In the genomic region with DNA sequence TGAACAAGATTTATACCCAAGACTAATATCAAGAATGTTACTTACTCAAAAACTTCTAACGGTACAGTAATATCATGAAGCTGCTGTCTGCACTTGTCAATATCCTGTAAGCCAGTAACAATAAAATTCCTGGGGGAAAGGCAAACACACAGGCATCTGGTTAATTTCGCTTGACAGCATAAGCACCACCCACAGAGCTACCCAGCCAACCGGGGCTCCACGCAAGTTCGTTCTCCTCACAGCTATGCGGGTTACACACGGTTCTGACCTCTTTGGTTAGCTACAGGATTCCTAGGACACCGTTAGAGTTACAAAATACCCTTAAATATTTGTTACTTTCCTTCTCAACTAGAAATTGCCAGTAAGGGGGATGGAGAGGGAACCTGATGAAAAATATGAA, we compare ENCODE assay signal across 9 cellular contexts. TPM values are rescaled to one million over a fixed set of nuclear protein-coding genes. Genes with fewer than 3 reads are reported as not detected.
DNase-seq lines count a peak whose midpoint lies in the region; ATAC-seq, FAIRE-seq and TF ChIP-seq lines count a peak whose summit lies in the region.
"Had no signal": no experiment of that assay in that cellular context is flagged by ENCODE, and none has a peak within 500 bp of the region (broad histone marks: within the 10 kb centered on the region; RNA-seq: fewer than 3 reads in every experiment).

No MANE protein-coding gene starts in this region.

- H4K8ac ChIP-seq in H1 (ENCODE audit: extremely low read depth, insufficient read depth, low read length), result no peak overlapping the region

- WGBS in H1 (ENCODE audit: extremely low coverage in 1 of 2, insufficient coverage in 1 of 2, insufficient read length in 1 of 2, insufficient replicate concordance in 2 of 2, low coverage in 1 of 2, low lambda C conversion rate in 2 of 2, missing lambda C conversion rate in 1 of 2), 2 experiments, result 81% methylated on average over 8 of the region's 8 CpGs; no CpG with 5 or more reads in 1 of the 2 experiments

- H3K36me3 Mint-ChIP-seq in CD4-positive, alpha-beta T cell (ENCODE audit: low read depth), result peaks cover 71% of the 10 kb centered on the region

- H3K79me2 ChIP-seq in OCI-LY3 (ENCODE audit: low read length) (peaks cover 31% of the 10 kb centered on the region), H1 (ENCODE audit: control insufficient read depth in 1 of 2, insufficient read depth in 2 of 2, low read length in 2 of 2) (peaks cover 3 to 27% of the 10 kb centered on the region in 2 experiments)

- peak overlapping the region; percentile 98 for H3K27ac Mint-ChIP-seq in CD4-positive, alpha-beta T cell

- no peak overlapping the region for H4K91ac ChIP-seq in H1 (replicated peaks; ENCODE audit: insufficient read length, low read length)

- no peak overlapping the region for H3K18ac ChIP-seq in H1 (ENCODE audit: extremely low read depth, low read length)

- no peaks in the 10 kb centered on the region for H4K20me1 ChIP-seq in OCI-LY3 (ENCODE audit: insufficient read depth, low read length)
- peaks cover 4 to 7% of the 10 kb centered on the region in 2 experiments for H4K20me1 ChIP-seq in H1 (replicated peaks in 1 of 2; ENCODE audit: control insufficient read depth in 1 of 2, insufficient read depth in 2 of 2, low read length in 2 of 2)

- no peak overlapping the region for H2BK120ac ChIP-seq in H1 (replicated peaks; ENCODE audit: low read depth, low read length)

- no peak overlapping the region for H2BK5ac ChIP-seq in H1 (ENCODE audit: low read depth, low read length)

- CTCF ChIA-PET in CD4-positive, alpha-beta T cell (lab: Charles Lee), result interaction anchor here (0.5 kb wide), 1 partner anchor 388 kb away, joined by 3 read pairs; no protein-coding TSS in a partner anchor
- CTCF ChIA-PET in H1 (lab: Charles Lee; ENCODE audit: partially characterized antibody), result no interaction called here

- H2AFZ ChIP-seq in OCI-LY3 (ENCODE audit: low read depth, low read length), result no peak overlapping the region
- H2AFZ ChIP-seq in H1 (ENCODE audit: low read length), result no peak overlapping the region
- no peak overlapping the region for H2AFZ ChIP-seq in neuron (ENCODE audit: low read depth, low read length)

- peaks cover 3% of the 10 kb centered on the region; the same call in 1 of the 2 replicates for H3K23me2 ChIP-seq in H1 (ENCODE audit: low read depth, low read length)

- intact Hi-C loops in CD4-positive, alpha-beta T cell (cut with DNase I, micrococcal nuclease), result loop anchor here (1.0 to 10.0 kb wide), 8 partner anchors 254 to 1490 kb away; a partner anchor contains a TSS

- H2BK20ac ChIP-seq in H1 (ENCODE audit: low read length), result no peak overlapping the region

- TF ChIP-seq POLR2A in H1 (IDR thresholded peaks at IDR 0.05; ENCODE audit: control extremely low read depth in 1 of 2, low read depth in 2 of 2, low read length in 2 of 2), result no peak

- peaks cover 12% of the 10 kb centered on the region for H3K4me1 ChIP-seq in OCI-LY3 (ENCODE audit: low read length)
- peaks cover 0 to 3% (median 2%) of the 10 kb centered on the region in 4 experiments; a peak in 4 of 7 replicates for H3K4me1 ChIP-seq in H1 (replicated peaks in 1 of 4; ENCODE audit: control insufficient read depth in 3 of 4, insufficient read depth in 4 of 4, low read length in 3 of 4)
- H3K4me1 ChIP-seq in neuron (ENCODE audit: insufficient read depth, low read length), result peaks cover 12% of the 10 kb centered on the region

- no peak overlapping the region for H2BK12ac ChIP-seq in H1 (ENCODE audit: low read depth, low read length)

- H3K23ac ChIP-seq in H1 (ENCODE audit: insufficient read length), result no peak overlapping the region

- TF ChIP-seq CTCF in CD4-positive, alpha-beta T cell (IDR thresholded peaks at IDR 0.05), result no peak
- TF ChIP-seq CTCF in OCI-LY3 (IDR thresholded peaks at IDR 0.05; ENCODE audit: low read depth, low read length) (no peak), H1 (IDR thresholded peaks at IDR 0.05; ENCODE audit: control extremely low read depth in 1 of 3, insufficient read depth in 1 of 3, low read depth in 1 of 3, low read length in 3 of 3) (no peak)

- POLR2A ChIA-PET in CD4-positive, alpha-beta T cell (lab: Charles Lee), result interaction anchor here (1.7 to 2.9 kb wide), 3 partner anchors 15 to 336 kb away, joined by 5 to 22 read pairs (median 16); a partner anchor contains a TSS
- POLR2A ChIA-PET in H1 (lab: Charles Lee; ENCODE audit: partially characterized antibody), result interaction anchor here (0.9 kb wide), 1 partner anchor 15 kb away, joined by 3 read pairs; no protein-coding TSS in a partner anchor

- no peak overlapping the region for H2BK15ac ChIP-seq in H1 (ENCODE audit: low read length)

- H3K9me3 ChIP-seq in CD4-positive, alpha-beta T cell (ENCODE audit: control insufficient read depth, low read length), result no peaks in the 10 kb centered on the region
- H3K9me3 ChIP-seq in OCI-LY3 (ENCODE audit: insufficient read depth, low read length) (no peaks in the 10 kb centered on the region), H1 (ENCODE audit: insufficient read depth in 2 of 2, low read depth in 1 of 2, low read length in 1 of 2) (no peaks in the 10 kb centered on the region), neuron (ENCODE audit: low read length) (peaks cover 6% of the 10 kb centered on the region)

- H3K27ac ChIP-seq in CD4-positive, alpha-beta T cell (ENCODE audit: low read depth, low read length), result peak overlapping the region; percentile 83
- H3K27ac ChIP-seq in OCI-LY3 (ENCODE audit: low read length), result no peak overlapping the region
- H3K27ac ChIP-seq in H1 (ENCODE audit: low read depth, low read length), result no peak overlapping the region

- H3K4me3 ChIP-seq in OCI-LY3 (ENCODE audit: low read length), result peak overlapping the region; percentile 100
- H3K4me3 ChIP-seq in H1 (ENCODE audit: extremely low read depth in 1 of 4, insufficient read depth in 2 of 4, low read depth in 3 of 4, low read length in 4 of 4), result peak overlapping the region; percentile 87 to 94 (median 90); a peak in 6 of 8 replicates
- H3K4me3 ChIP-seq in neuron (ENCODE audit: low read length), result peak overlapping the region; percentile 54

- H3K4me3 Mint-ChIP-seq in CD4-positive, alpha-beta T cell, result peak overlapping the region; percentile 100

- peaks cover 20% of the 10 kb centered on the region for H3K36me3 ChIP-seq in OCI-LY3 (replicated peaks; ENCODE audit: low read depth, low read length)
- peaks cover 7 to 42% (median 35%) of the 10 kb centered on the region in 4 experiments; a peak in 7 of 8 replicates for H3K36me3 ChIP-seq in H1 (ENCODE audit: control insufficient read depth in 2 of 4, insufficient read depth in 4 of 4, low read length in 3 of 4)
- H3K36me3 ChIP-seq in neuron (ENCODE audit: insufficient read depth, low read length), result peaks cover 41% of the 10 kb centered on the region

- H3K4me1 Mint-ChIP-seq in CD4-positive, alpha-beta T cell (ENCODE audit: low read depth), result peaks cover 62% of the 10 kb centered on the region

- no peak overlapping the region for H3K56ac ChIP-seq in H1 (replicated peaks; ENCODE audit: insufficient read length, low read depth, low read length)

- no peak for TF ChIP-seq EP300 in H1 (IDR thresholded peaks at IDR 0.05; ENCODE audit: borderline replicate concordance in 1 of 2, low read depth in 2 of 2, low read length in 2 of 2)

- no peak overlapping the region for H3K14ac ChIP-seq in H1 (ENCODE audit: insufficient read length)

- H2AK5ac ChIP-seq in H1 (ENCODE audit: low read depth, low read length), result no peak overlapping the region

- peaks cover 4% of the 10 kb centered on the region; the same call in 1 of the 2 replicates for H3K79me1 ChIP-seq in H1 (ENCODE audit: low read depth, low read length)

- H3K9ac ChIP-seq in OCI-LY3 (ENCODE audit: low read length), result peak overlapping the region; percentile 96
- no peak overlapping the region; a peak in 1 of 7 replicates for H3K9ac ChIP-seq in H1 (replicated peaks in 1 of 4; ENCODE audit: extremely low read depth in 1 of 4, low read depth in 3 of 4, low read length in 3 of 4)

- no peak for FAIRE-seq in H1 (lab: Jason Lieb, UNC)

- H3K27me3 Mint-ChIP-seq in CD4-positive, alpha-beta T cell, result no peaks in the 10 kb centered on the region

- no peak overlapping the region for H3K4ac ChIP-seq in H1 (replicated peaks; ENCODE audit: insufficient read length, low read depth, low read length)

- H3K27me3 ChIP-seq in CD4-positive, alpha-beta T cell (ENCODE audit: control insufficient read depth, insufficient read depth, low read length), result no peaks in the 10 kb centered on the region
- H3K27me3 ChIP-seq in OCI-LY3 (ENCODE audit: low read depth, low read length) (no peaks in the 10 kb centered on the region), H1 (replicated peaks in 1 of 4; ENCODE audit: control insufficient read depth in 3 of 4, extremely low read depth in 1 of 4, insufficient read depth in 3 of 4, low read length in 3 of 4) (no peaks in the 10 kb centered on the region), neuron (ENCODE audit: insufficient read depth, low read length) (no peaks in the 10 kb centered on the region)

- DNase-seq in CD4-positive, alpha-beta T cell, result no peak
- DNase-seq in H1 (ENCODE audit: low read depth in 1 of 2, low spot score in 2 of 2) (no peak), globus pallidus (ENCODE audit: low spot score) (no peak), NCI-H1105 treated with DMSO at 0.1 percent for 48 hours (lab: John Stamatoyannopoulos, UW) (no peak), NCI-H226 (no peak)
- DNase-seq: hippocampal formation had no signal

- TF ChIP-seq RAD21 in H1 (IDR thresholded peaks at IDR 0.05 in 1 of 2, conservative IDR thresholded peaks at IDR 0.05 in 1 of 2; ENCODE audit: low read depth in 2 of 2, low read length in 2 of 2), result no peak

- H3K4me2 ChIP-seq in OCI-LY3 (ENCODE audit: low read length) (peak overlapping the region; percentile 98), H1 (ENCODE audit: insufficient read depth in 1 of 2, low read depth in 2 of 2, low read length in 2 of 2) (peak overlapping the region; percentile 92 to 97)

- no peak overlapping the region for H4K5ac ChIP-seq in H1 (ENCODE audit: insufficient read length, low read depth, low read length)

- no peak for ATAC-seq in CD4-positive, alpha-beta T cell (ENCODE audit: poor library complexity)
- ATAC-seq in HG03196 (IDR thresholded peaks at IDR 0.05; ENCODE audit: unreplicated experiment), result no peak

- no peaks in the 10 kb centered on the region for H3K9me3 Mint-ChIP-seq in CD4-positive, alpha-beta T cell

RNA-seq across cellular contexts. Expression of a gene that starts 1.2 kb away (rescaled TPM):
- 10 to 100 TPM; 97.2 to 98.0 TPM for total RNA-seq in CD4-positive, alpha-beta T cell
- total RNA-seq in H1 (2021; fragmentation: NEBNext Ultra II Directional; extraction: Animal tissue kit (Norgen Biotek cat#: 25700)), result 20.1 and 22.0 TPM in 2 replicates
- 23.2 and 28.3 TPM in 2 replicates for polyA plus RNA-seq in H1 (2011; rRNA removed)
- polyA plus RNA-seq in H1 (2011; cell fraction: cytosol; rRNA removed), result 31.6 TPM
- 14.9 TPM for polyA plus RNA-seq in H1 (2011; cell fraction: nucleus; rRNA removed)
- polyA plus RNA-seq in H1 (2012, experiment 1 of 2), result 20.7 to 22.9 TPM (median 21.2 TPM) in 4 replicates
- 17.4 TPM for polyA plus RNA-seq in H1 (2012, experiment 2 of 2)
- polyA plus RNA-seq in H1 (2013, experiment 1 of 2), result 20.8 TPM
- 18.7 TPM for polyA plus RNA-seq in H1 (2013, experiment 2 of 2)
- polyA minus RNA-seq in H1 (2011; rRNA and poly(A)+ RNA removed), result 2.9 and 3.3 TPM in 2 replicates
- 8.4 TPM for polyA minus RNA-seq in H1 (2011; cell fraction: cytosol; rRNA and poly(A)+ RNA removed)
- polyA minus RNA-seq in H1 (2011; cell fraction: nucleus; rRNA and poly(A)+ RNA removed), result 14.7 TPM
